Comparison of ENCODE assay signal across 20 cellular contexts in the genomic region with DNA sequence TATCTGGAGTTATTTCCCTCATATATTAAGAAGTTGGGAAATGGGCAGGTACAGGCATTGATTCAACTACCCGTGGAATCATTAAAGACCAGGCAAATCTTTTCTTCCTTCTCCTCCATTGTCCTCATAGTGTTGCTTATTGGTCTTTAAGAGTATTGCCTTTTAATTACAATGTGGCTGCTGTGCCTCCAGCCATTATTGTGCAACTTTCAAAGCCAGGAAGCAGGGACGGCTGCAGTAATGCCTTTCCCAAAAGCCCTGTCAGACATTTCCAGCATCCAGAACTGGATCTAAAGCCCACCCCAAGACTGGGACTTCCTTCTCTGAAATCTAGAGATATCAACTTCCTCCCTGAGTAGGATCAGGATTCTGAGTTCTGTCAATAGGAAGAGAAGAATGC. TPM values are rescaled to one million over a fixed set of nuclear protein-coding genes. Genes with fewer than 3 reads are reported as not detected.
DNase-seq lines count a peak whose midpoint lies in the region; ATAC-seq and TF ChIP-seq lines count a peak whose summit lies in the region.
"Had no signal": no experiment of that assay in that cellular context is flagged by ENCODE, and none has a peak within 500 bp of the region (broad histone marks: within the 10 kb centered on the region; RNA-seq: fewer than 3 reads in every experiment).

No MANE protein-coding gene starts in this region.

- 17 to 29% methylated on average over 2 of the region's 2 CpGs for WGBS in esophagus squamous epithelium, 2 donors

- H3K4me3 Mint-ChIP-seq in activated T-cell treated with anti-CD3 and anti-CD28 coated beads, Interleukin-2, amount 50 U/mL, for 4 hours: no peak overlapping the region
- H3K4me3 Mint-ChIP-seq in stimulated activated naive CD8-positive, alpha-beta T cell treated with anti-CD3 and anti-CD28 coated beads, Interleukin-15, amount 100 ng/mL, for 72 hours: no peak overlapping the region
- H3K4me3 Mint-ChIP-seq: B cell, CD14-positive monocyte, H9 had no signal

- H3K9me3 ChIP-seq in SJSA1 (replicated peaks): no peaks in the 10 kb centered on the region
- no peaks in the 10 kb centered on the region for H3K9me3 ChIP-seq in esophagus squamous epithelium
- H3K9me3 ChIP-seq: SK-N-SH had no signal

- no peak overlapping the region for H3K4me3 ChIP-seq in SJSA1
- no peak overlapping the region for H3K4me3 ChIP-seq in fibroblast of villous mesenchyme (ENCODE audit: low read depth, low read length)
- H3K4me3 ChIP-seq in esophagus squamous epithelium: no peak overlapping the region

- no peaks in the 10 kb centered on the region for H3K9me3 Mint-ChIP-seq in activated T-cell treated with anti-CD3 and anti-CD28 coated beads, Interleukin-2, amount 50 U/mL, for 4 hours
- no peaks in the 10 kb centered on the region for H3K9me3 Mint-ChIP-seq in stimulated activated naive CD8-positive, alpha-beta T cell treated with anti-CD3 and anti-CD28 coated beads, Interleukin-15, amount 100 ng/mL, for 72 hours

- H3K27me3 Mint-ChIP-seq in activated T-cell treated with anti-CD3 and anti-CD28 coated beads, Interleukin-2, amount 50 U/mL, for 4 hours (ENCODE audit: low read depth): no peaks in the 10 kb centered on the region
- H3K27me3 Mint-ChIP-seq in stimulated activated naive CD8-positive, alpha-beta T cell treated with anti-CD3 and anti-CD28 coated beads, Interleukin-15, amount 100 ng/mL, for 72 hours: no peaks in the 10 kb centered on the region

- H3K27ac ChIP-seq in SJSA1: peak overlapping the region; percentile 71
- H3K27ac ChIP-seq in esophagus squamous epithelium: no peak overlapping the region
- H3K27ac ChIP-seq: 22Rv1, RWPE1 had no signal

- ATAC-seq in activated T-cell treated with anti-CD3 and anti-CD28 coated beads, Interleukin-2, amount 50 U/mL, for 4 hours: no peak
- ATAC-seq in stimulated activated naive CD8-positive, alpha-beta T cell treated with anti-CD3 and anti-CD28 coated beads, Interleukin-15, amount 100 ng/mL, for 72 hours: no peak

- intact Hi-C loops in esophagus squamous epithelium (cut with DNase I): no loop called here

- H3K27me3 ChIP-seq in SJSA1 (replicated peaks) (no peaks in the 10 kb centered on the region), esophagus squamous epithelium (peaks cover 0 to 23% (median 0%) of the 10 kb centered on the region in 4 donors)

- H3K36me3 ChIP-seq in SJSA1 (no peaks in the 10 kb centered on the region), esophagus squamous epithelium (no peaks in the 10 kb centered on the region)

- no peak for TF ChIP-seq POLR2A in esophagus squamous epithelium (IDR thresholded peaks at IDR 0.05)

- no peaks in the 10 kb centered on the region for H3K4me1 Mint-ChIP-seq in activated T-cell treated with anti-CD3 and anti-CD28 coated beads, Interleukin-2, amount 50 U/mL, for 4 hours (ENCODE audit: low read depth)
- peaks cover 1% of the 10 kb centered on the region for H3K4me1 Mint-ChIP-seq in stimulated activated naive CD8-positive, alpha-beta T cell treated with anti-CD3 and anti-CD28 coated beads, Interleukin-15, amount 100 ng/mL, for 72 hours
- H3K4me1 Mint-ChIP-seq: B cell had no signal

- H3K4me1 ChIP-seq in SJSA1 (replicated peaks): peaks cover 46% of the 10 kb centered on the region
- no peaks in the 10 kb centered on the region for H3K4me1 ChIP-seq in esophagus squamous epithelium

- no peak for TF ChIP-seq CTCF in fibroblast of villous mesenchyme (IDR thresholded peaks at IDR 0.05; ENCODE audit: insufficient read depth, low read depth, low read length)
- no peak for TF ChIP-seq CTCF in esophagus squamous epithelium (IDR thresholded peaks at IDR 0.05)

- no peaks in the 10 kb centered on the region for H3K36me3 Mint-ChIP-seq in activated T-cell treated with anti-CD3 and anti-CD28 coated beads, Interleukin-2, amount 50 U/mL, for 4 hours (ENCODE audit: insufficient read depth)
- H3K36me3 Mint-ChIP-seq: CD14-positive monocyte had no signal

- H3K27ac Mint-ChIP-seq in stimulated activated naive CD8-positive, alpha-beta T cell treated with anti-CD3 and anti-CD28 coated beads, Interleukin-15, amount 100 ng/mL, for 72 hours: no peak overlapping the region
- H3K27ac Mint-ChIP-seq: B cell, H9 had no signal

- DNase-seq in SKM-1 (lab: John Stamatoyannopoulos, UW; ENCODE audit: unreplicated experiment) (peak; percentile 7), SKM-1 treated with dmso at 0.1 percent for 144 hours (lab: John Stamatoyannopoulos, UW; ENCODE audit: unreplicated experiment) (no peak), SJSA1 (ENCODE audit: low read depth in 1 of 2, low spot score in 2 of 2) (no peak), fibroblast of villous mesenchyme (ENCODE audit: low read depth) (peak; percentile 59), esophagus squamous epithelium (lab: John Stamatoyannopoulos, UW) (no peak), ecto neural progenitor cell (ENCODE audit: low spot score) (no peak)
- no peak for DNase-seq in activated T-cell treated with anti-CD3 and anti-CD28 coated beads, Interleukin-2, amount 50 U/mL, for 4 hours
- DNase-seq in stimulated activated naive CD8-positive, alpha-beta T cell treated with anti-CD3 and anti-CD28 coated beads, Interleukin-15, amount 100 ng/mL, for 72 hours: no peak
- DNase-seq: H9, NCI-H1105, NCI-H146, NCI-H2029 treated with DMSO at 0.1 percent for 48 hours, NCI-H510A treated with DMSO at 0.1 percent for 48 hours, NCI-H748 treated with DMSO at 0.1 percent for 48 hours, SHP77 treated with DMSO at 0.1 percent for 48 hours, SK-N-SH had no signal

RNA-seq across cellular contexts. Expression of gene MED9, which starts 42.3 kb away (rescaled TPM):
- 8.6 and 13.1 TPM in 2 replicates for total RNA-seq in SJSA1 (2014; rRNA removed; shearing (Covaris generic))
- 11.2 and 12.2 TPM in 2 replicates for total RNA-seq in fibroblast of villous mesenchyme
- total RNA-seq in esophagus squamous epithelium: 10 to 100 TPM in 3 of 4 donors, 1 to 10 TPM in 1; 5.8 to 15.4 (median 12.2) TPM
- total RNA-seq in activated T-cell treated with anti-CD3 and anti-CD28 coated beads, Interleukin-2, amount 50 U/mL, for 4 hours: 10 to 100 TPM; 15.0 to 16.4 (median 15.0) TPM

Comparison
In these comparisons a context has a peak if more than half of its experiments do, and no peak if none do; other contexts are left out.
1. DNase-seq: peak in SKM-1 (single experiment) and fibroblast of villous mesenchyme (single experiment); none in SKM-1 treated with dmso at 0.1 percent for 144 hours (single experiment), SJSA1 (0 of 2), esophagus squamous epithelium (single experiment), activated T-cell treated with anti-CD3 and anti-CD28 coated beads, Interleukin-2, amount 50 U/mL, for 4 hours (single experiment), stimulated activated naive CD8-positive, alpha-beta T cell treated with anti-CD3 and anti-CD28 coated beads, Interleukin-15, amount 100 ng/mL, for 72 hours (0 of 2) and ecto neural progenitor cell (single experiment).